ENCODE assay signal across 1 cellular context in the genomic region with DNA sequence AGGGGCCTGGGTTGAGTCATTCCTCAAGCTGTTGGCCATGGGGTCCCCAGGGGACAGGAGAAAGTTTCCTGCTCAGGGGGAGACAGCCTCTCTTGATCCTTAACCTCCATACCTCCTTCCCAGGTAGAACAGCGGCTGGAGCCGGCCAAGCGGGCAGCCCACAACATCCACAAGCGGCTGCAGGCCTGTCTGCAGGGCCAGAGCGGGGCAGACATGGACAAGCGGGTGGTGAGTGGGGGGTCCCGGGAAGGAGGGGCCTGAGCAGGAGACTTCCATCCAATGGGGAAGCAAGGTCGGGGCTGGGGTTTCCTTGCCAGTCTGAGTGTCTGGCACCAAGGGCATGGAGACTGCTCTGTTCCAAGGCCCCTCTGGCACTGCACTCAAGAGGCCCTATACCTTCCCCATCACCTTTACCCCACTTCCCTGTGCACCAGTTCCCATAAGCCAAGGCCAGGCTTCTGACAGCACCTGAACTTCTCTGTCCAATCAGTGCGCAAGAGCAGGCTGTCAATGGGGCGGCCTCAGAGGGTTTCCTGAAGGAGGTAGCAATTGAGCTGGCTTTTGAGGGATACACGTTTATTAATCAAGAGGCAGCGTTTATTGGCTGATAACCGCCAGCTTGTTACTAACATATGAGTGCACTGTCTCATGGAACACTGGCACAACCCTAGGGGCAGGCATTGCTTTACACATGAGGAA.
TF ChIP-seq lines count a peak whose summit lies in the region.

No MANE protein-coding gene starts in this region.

TF ChIP-seq in GM12878, 131 proteins besides CTCF, POLR2A, EP300 and RAD21:
- TF ChIP-seq TCF7 (IDR thresholded peaks at IDR 0.05; ENCODE audit: borderline replicate concordance): no peak
- no peak for TF ChIP-seq ZNF24 (IDR thresholded peaks at IDR 0.05)
- TF ChIP-seq, protein P1, sequence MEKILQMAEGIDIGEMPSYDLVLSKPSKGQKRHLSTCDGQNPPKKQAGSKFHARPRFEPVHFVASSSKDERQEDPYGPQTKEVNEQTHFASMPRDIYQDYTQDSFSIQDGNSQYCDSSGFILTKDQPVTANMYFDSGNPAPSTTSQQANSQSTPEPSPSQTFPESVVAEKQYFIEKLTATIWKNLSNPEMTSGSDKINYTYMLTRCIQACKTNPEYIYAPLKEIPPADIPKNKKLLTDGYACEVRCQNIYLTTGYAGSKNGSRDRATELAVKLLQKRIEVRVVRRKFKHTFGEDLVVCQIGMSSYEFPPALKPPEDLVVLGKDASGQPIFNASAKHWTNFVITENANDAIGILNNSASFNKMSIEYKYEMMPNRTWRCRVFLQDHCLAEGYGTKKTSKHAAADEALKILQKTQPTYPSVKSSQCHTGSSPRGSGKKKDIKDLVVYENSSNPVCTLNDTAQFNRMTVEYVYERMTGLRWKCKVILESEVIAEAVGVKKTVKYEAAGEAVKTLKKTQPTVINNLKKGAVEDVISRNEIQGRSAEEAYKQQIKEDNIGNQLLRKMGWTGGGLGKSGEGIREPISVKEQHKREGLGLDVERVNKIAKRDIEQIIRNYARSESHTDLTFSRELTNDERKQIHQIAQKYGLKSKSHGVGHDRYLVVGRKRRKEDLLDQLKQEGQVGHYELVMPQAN (conservative IDR thresholded peaks at IDR 0.05): no peak
- TF ChIP-seq, protein P2, sequence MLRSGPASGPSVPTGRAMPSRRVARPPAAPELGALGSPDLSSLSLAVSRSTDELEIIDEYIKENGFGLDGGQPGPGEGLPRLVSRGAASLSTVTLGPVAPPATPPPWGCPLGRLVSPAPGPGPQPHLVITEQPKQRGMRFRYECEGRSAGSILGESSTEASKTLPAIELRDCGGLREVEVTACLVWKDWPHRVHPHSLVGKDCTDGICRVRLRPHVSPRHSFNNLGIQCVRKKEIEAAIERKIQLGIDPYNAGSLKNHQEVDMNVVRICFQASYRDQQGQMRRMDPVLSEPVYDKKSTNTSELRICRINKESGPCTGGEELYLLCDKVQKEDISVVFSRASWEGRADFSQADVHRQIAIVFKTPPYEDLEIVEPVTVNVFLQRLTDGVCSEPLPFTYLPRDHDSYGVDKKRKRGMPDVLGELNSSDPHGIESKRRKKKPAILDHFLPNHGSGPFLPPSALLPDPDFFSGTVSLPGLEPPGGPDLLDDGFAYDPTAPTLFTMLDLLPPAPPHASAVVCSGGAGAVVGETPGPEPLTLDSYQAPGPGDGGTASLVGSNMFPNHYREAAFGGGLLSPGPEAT (IDR thresholded peaks at IDR 0.05; ENCODE audit: low read depth): no peak
